ENCODE assay signal across 1 cellular context in genomic region chr11:68343761-68344256, GRCh38.
TF ChIP-seq lines count a peak whose summit lies in the region.

No MANE protein-coding gene starts in this region.

TF ChIP-seq in HepG2, 621 proteins besides CTCF, POLR2A, EP300 and RAD21 (continued from another document and continues in another):
- no peak for TF ChIP-seq ZNF318 (CRISPR knock-in tag; IDR thresholded peaks at IDR 0.05)
- TF ChIP-seq PBX3 (CRISPR knock-in tag; IDR thresholded peaks at IDR 0.05; ENCODE audit: borderline replicate concordance), result no peak
- TF ChIP-seq ZNF678 (CRISPR knock-in tag; IDR thresholded peaks at IDR 0.05), result no peak
- TF ChIP-seq DPF2 (CRISPR knock-in tag; IDR thresholded peaks at IDR 0.05; ENCODE audit: borderline replicate concordance, low read depth), result no peak
- TF ChIP-seq TRIM22 (IDR thresholded peaks at IDR 0.05), result no peak
- TF ChIP-seq ZFP82 (CRISPR knock-in tag; IDR thresholded peaks at IDR 0.05; ENCODE audit: borderline replicate concordance), result no peak
- TF ChIP-seq ZSCAN5A (CRISPR knock-in tag; IDR thresholded peaks at IDR 0.05; ENCODE audit: borderline replicate concordance), result no peak
- no peak for TF ChIP-seq ZNF670 (CRISPR knock-in tag; IDR thresholded peaks at IDR 0.05; ENCODE audit: borderline replicate concordance)
- TF ChIP-seq PBX2 (CRISPR knock-in tag; IDR thresholded peaks at IDR 0.05), result no peak
- TF ChIP-seq SMAD3 (CRISPR knock-in tag; IDR thresholded peaks at IDR 0.05), result peak; percentile 21; the same call in 1 of the 2 replicates
- TF ChIP-seq ZBTB37 (CRISPR knock-in tag; IDR thresholded peaks at IDR 0.05), result no peak
- no peak for TF ChIP-seq TFDP2 (CRISPR knock-in tag; IDR thresholded peaks at IDR 0.05)
- TF ChIP-seq ZNF256 (CRISPR knock-in tag; conservative IDR thresholded peaks at IDR 0.05), result no peak
- no peak for TF ChIP-seq ZNF496 (CRISPR knock-in tag; IDR thresholded peaks at IDR 0.05; ENCODE audit: insufficient replicate concordance)
- TF ChIP-seq MAFG (CRISPR knock-in tag; IDR thresholded peaks at IDR 0.05), result no peak
- TF ChIP-seq KDM5A (IDR thresholded peaks at IDR 0.05; ENCODE audit: borderline replicate concordance, low read length), result no peak
- TF ChIP-seq TOE1 (CRISPR knock-in tag; IDR thresholded peaks at IDR 0.05), result no peak
- no peak for TF ChIP-seq NFE2L1 (CRISPR knock-in tag; IDR thresholded peaks at IDR 0.05; ENCODE audit: borderline replicate concordance)
- no peak for TF ChIP-seq DZIP1 (CRISPR knock-in tag; IDR thresholded peaks at IDR 0.05)
- no peak for TF ChIP-seq CENPBD1 (CRISPR knock-in tag; IDR thresholded peaks at IDR 0.05; ENCODE audit: borderline replicate concordance, low read depth)
- peak; percentile 48; the same call in 1 of the 2 replicates for TF ChIP-seq ZBTB7B (CRISPR knock-in tag; IDR thresholded peaks at IDR 0.05)
- TF ChIP-seq CHD2 (IDR thresholded peaks at IDR 0.05; ENCODE audit: low read depth, low read length), result no peak
- TF ChIP-seq ETV5 (CRISPR knock-in tag; IDR thresholded peaks at IDR 0.05; ENCODE audit: borderline replicate concordance), result peak; percentile 23; the same call in 1 of the 2 replicates
- no peak for TF ChIP-seq ZNF142 (CRISPR knock-in tag; IDR thresholded peaks at IDR 0.05)
- no peak for TF ChIP-seq ELF4 (CRISPR knock-in tag; IDR thresholded peaks at IDR 0.05; ENCODE audit: borderline replicate concordance)
